12 cellular contexts compared by ENCODE assay signal in genomic region chr16:89020068-89020924, GRCh38. TPM values are rescaled to one million over a fixed set of nuclear protein-coding genes. Genes with fewer than 3 reads are reported as not detected.
DNase-seq lines count a peak whose midpoint lies in the region; ATAC-seq and TF ChIP-seq lines count a peak whose summit lies in the region.
"Had no signal": no experiment of that assay in that cellular context is flagged by ENCODE, and none has a peak within 500 bp of the region (broad histone marks: within the 10 kb centered on the region; RNA-seq: fewer than 3 reads in every experiment).

No MANE protein-coding gene starts in this region.

- peak; percentile 57 for ATAC-seq in HCT116

- peak overlapping the region; percentile 22; the same call in 1 of the 2 replicates for H3K4me2 ChIP-seq in HCT116 (ENCODE audit: low read length)

- H3K4me1 Mint-ChIP-seq in activated T-cell treated with anti-CD3 and anti-CD28 coated beads, Interleukin-2, amount 50 U/mL, for 24 hours (ENCODE audit: low read depth), result peaks cover 19% of the 10 kb centered on the region
- H3K4me1 Mint-ChIP-seq in activated CD4-positive, alpha-beta memory T cell treated with anti-CD3 and anti-CD28 coated beads, Interleukin-2, amount 10 ng/mL, durations not matched to agents 7 days and 5 days, result peaks cover 24% of the 10 kb centered on the region

- POLR2A ChIA-PET in HCT116 (lab: Charles Lee), result no interaction called here
- POLR2A ChIA-PET in activated CD4-positive, alpha-beta memory T cell treated with anti-CD3 and anti-CD28 coated beads, Interleukin-2, amount 10 ng/mL, durations not matched to agents 7 days and 5 days (lab: Charles Lee), result interaction anchor here (0.6 to 1.5 kb wide), 3 partner anchors 11 to 1556 kb away, joined by 3 to 7 read pairs (median 3); partner anchors contain the start of gene ACSF3

- DNase-seq in activated T-cell treated with anti-CD3 and anti-CD28 coated beads, Interleukin-2, amount 50 U/mL, for 24 hours, result peak; percentile 53
- DNase-seq in activated T-cell treated with anti-CD3 and anti-CD28 coated beads, Interleukin-2, amount 50 U/mL, for 1 hour, result no peak
- DNase-seq in HCT116 (ENCODE audit: low read depth, low spot score) (no peak), posterior vena cava (ENCODE audit: low spot score) (peak; percentile 74), RKO (ENCODE audit: low spot score) (no peak), esophagus squamous epithelium (lab: John Stamatoyannopoulos, UW) (no peak), coronary artery (ENCODE audit: low spot score) (no peak)
- DNase-seq in activated CD4-positive, alpha-beta memory T cell treated with anti-CD3 and anti-CD28 coated beads, Interleukin-2, amount 10 ng/mL, durations not matched to agents 7 days and 5 days, result peak; percentile 44
- DNase-seq: naive B cell; NCI-H1436 treated with DMSO at 0.1 percent for 48 hours; stimulated activated naive CD4-positive, alpha-beta T cell had no signal

- H3K9me3 Mint-ChIP-seq in activated T-cell treated with anti-CD3 and anti-CD28 coated beads, Interleukin-2, amount 50 U/mL, for 24 hours, result no peaks in the 10 kb centered on the region
- H3K9me3 Mint-ChIP-seq in activated CD4-positive, alpha-beta memory T cell treated with anti-CD3 and anti-CD28 coated beads, Interleukin-2, amount 10 ng/mL, durations not matched to agents 7 days and 5 days, result peaks cover 9% of the 10 kb centered on the region

- no peak overlapping the region for H3K4me3 Mint-ChIP-seq in activated T-cell treated with anti-CD3 and anti-CD28 coated beads, Interleukin-2, amount 50 U/mL, for 24 hours
- no peak overlapping the region for H3K4me3 Mint-ChIP-seq in activated CD4-positive, alpha-beta memory T cell treated with anti-CD3 and anti-CD28 coated beads, Interleukin-2, amount 10 ng/mL, durations not matched to agents 7 days and 5 days
- H3K4me3 Mint-ChIP-seq: naive B cell had no signal

- peaks cover 1% of the 10 kb centered on the region for H3K36me3 Mint-ChIP-seq in activated T-cell treated with anti-CD3 and anti-CD28 coated beads, Interleukin-2, amount 50 U/mL, for 24 hours (ENCODE audit: low read depth)
- H3K36me3 Mint-ChIP-seq in activated CD4-positive, alpha-beta memory T cell treated with anti-CD3 and anti-CD28 coated beads, Interleukin-2, amount 10 ng/mL, durations not matched to agents 7 days and 5 days (ENCODE audit: low read depth), result peaks cover 4% of the 10 kb centered on the region
- H3K36me3 Mint-ChIP-seq: naive B cell had no signal

- H3K4me3 ChIP-seq in HCT116 (replicated peaks in 1 of 2; ENCODE audit: low read depth in 1 of 2, low read length in 2 of 2) (no peak overlapping the region), esophagus squamous epithelium (no peak overlapping the region), coronary artery (no peak overlapping the region)

- intact Hi-C loops in HCT116 (cut with micrococcal nuclease) (no loop called here), posterior vena cava (cut with DNase I) (no loop called here), esophagus squamous epithelium (cut with DNase I) (no loop called here)

- no peaks in the 10 kb centered on the region for H3K79me2 ChIP-seq in HCT116 (ENCODE audit: insufficient read depth, low read length)

- H3K27ac ChIP-seq in HCT116 (ENCODE audit: low read depth, low read length), result no peak overlapping the region
- H3K27ac ChIP-seq in esophagus squamous epithelium, result no peak overlapping the region
- H3K27ac ChIP-seq in coronary artery, result no peak overlapping the region

- H3K4me1 ChIP-seq in HCT116 (ENCODE audit: control insufficient read depth in 1 of 2, insufficient read depth in 2 of 2, low read length in 2 of 2), result peaks cover 0 to 6% of the 10 kb centered on the region in 2 experiments; a peak in 1 of 4 replicates
- H3K4me1 ChIP-seq in esophagus squamous epithelium, result no peaks in the 10 kb centered on the region
- H3K4me1 ChIP-seq: BE2C had no signal

- no peak for TF ChIP-seq RAD21 in HCT116 (IDR thresholded peaks at IDR 0.05; ENCODE audit: low read depth)

- no peaks in the 10 kb centered on the region for H4K20me1 ChIP-seq in HCT116 (ENCODE audit: insufficient read depth)

- peaks cover 9% of the 10 kb centered on the region for H3K27me3 Mint-ChIP-seq in activated T-cell treated with anti-CD3 and anti-CD28 coated beads, Interleukin-2, amount 50 U/mL, for 24 hours
- peaks cover 3% of the 10 kb centered on the region for H3K27me3 Mint-ChIP-seq in activated CD4-positive, alpha-beta memory T cell treated with anti-CD3 and anti-CD28 coated beads, Interleukin-2, amount 10 ng/mL, durations not matched to agents 7 days and 5 days

- RAD21 ChIA-PET in HCT116 (lab: Charles Lee; ENCODE audit: low non-redundant PET in 1 of 2, low total read pairs in 2 of 2, uncharacterized antibody in 2 of 2, unreplicated experiment in 2 of 2), result no interaction called here

- H3K9me3 ChIP-seq in HCT116 (ENCODE audit: control insufficient read depth in 1 of 2, insufficient read depth in 1 of 2, low read depth in 1 of 2, low read length in 2 of 2), result peaks cover 0 to 9% of the 10 kb centered on the region in 2 experiments; a peak in 2 of 4 replicates
- peaks cover 0 to under 1% (median 0%) of the 10 kb centered on the region in 3 donors for H3K9me3 ChIP-seq in esophagus squamous epithelium
- H3K9me3 ChIP-seq: BE2C had no signal

- no peaks in the 10 kb centered on the region for H3K36me3 ChIP-seq in HCT116 (ENCODE audit: control insufficient read depth in 1 of 2, insufficient read depth in 2 of 2, low read length in 2 of 2)
- no peaks in the 10 kb centered on the region for H3K36me3 ChIP-seq in esophagus squamous epithelium
- H3K36me3 ChIP-seq: BE2C had no signal

- TF ChIP-seq POLR2A in HCT116 (IDR thresholded peaks at IDR 0.05; ENCODE audit: borderline replicate concordance, extremely low read depth, insufficient read depth, insufficient read length) (peak; percentile 21), esophagus squamous epithelium (IDR thresholded peaks at IDR 0.05) (no peak)

- CTCF ChIA-PET in HCT116 (lab: Charles Lee), result no interaction called here
- CTCF ChIA-PET in activated CD4-positive, alpha-beta memory T cell treated with anti-CD3 and anti-CD28 coated beads, Interleukin-2, amount 10 ng/mL, durations not matched to agents 7 days and 5 days (lab: Charles Lee), result no interaction called here

- BruUV-seq in HCT116 (replicated peaks; lab: Mats Ljungman, UMichigan), result no TSS peak

- H3K27me3 ChIP-seq in HCT116 (ENCODE audit: insufficient read depth, low read length) (peaks cover 25% of the 10 kb centered on the region; the same call in 1 of the 2 replicates), esophagus squamous epithelium (peaks cover 0 to 72% (median 0%) of the 10 kb centered on the region in 4 donors)

- no peaks in the 10 kb centered on the region for H3K9me2 ChIP-seq in HCT116 (ENCODE audit: insufficient read depth)

- no peak overlapping the region for H3K27ac Mint-ChIP-seq in activated T-cell treated with anti-CD3 and anti-CD28 coated beads, Interleukin-2, amount 50 U/mL, for 24 hours
- no peak overlapping the region for H3K27ac Mint-ChIP-seq in activated CD4-positive, alpha-beta memory T cell treated with anti-CD3 and anti-CD28 coated beads, Interleukin-2, amount 10 ng/mL, durations not matched to agents 7 days and 5 days
- H3K27ac Mint-ChIP-seq: naive B cell had no signal

- no peak overlapping the region for H3K9ac ChIP-seq in HCT116 (ENCODE audit: low read length)

- 69 to 81% methylated on average over 4 to 6 of the region's 21 CpGs for WGBS in esophagus squamous epithelium, 2 donors

- no peak overlapping the region for H2AFZ ChIP-seq in HCT116 (ENCODE audit: low read depth, low read length, poor library complexity, severe bottlenecking)

- TF ChIP-seq CTCF in HCT116 (IDR thresholded peaks at IDR 0.05 in 2 of 3, conservative IDR thresholded peaks at IDR 0.05 in 1 of 3; ENCODE audit: borderline replicate concordance in 1 of 3, insufficient read depth in 1 of 3, low read depth in 2 of 3, low read length in 2 of 3) (no peak), esophagus squamous epithelium (IDR thresholded peaks at IDR 0.05) (no peak), coronary artery (IDR thresholded peaks at IDR 0.05) (no peak)

TF ChIP-seq in HCT116, 20 proteins besides CTCF, POLR2A, EP300 and RAD21 (continues in another document):
- no peak for TF ChIP-seq FOSL1 (IDR thresholded peaks at IDR 0.05; ENCODE audit: low read depth)
- no peak for TF ChIP-seq SRF (IDR thresholded peaks at IDR 0.05; ENCODE audit: low read depth)
- no peak for TF ChIP-seq JUND (IDR thresholded peaks at IDR 0.05)
- TF ChIP-seq EZH2phosphoT487 (IDR thresholded peaks at IDR 0.05; ENCODE audit: borderline replicate concordance), result no peak
- no peak for TF ChIP-seq ZBTB33 (IDR thresholded peaks at IDR 0.05; ENCODE audit: extremely low read depth, insufficient replicate concordance, low read length)

RNA-seq across cellular contexts. Expression of gene CBFA2T3, which starts 43.3 kb away (rescaled TPM):
- total RNA-seq in HCT116 (2021; ENCODE audit: unreplicated experiment) (19.1 TPM), posterior vena cava (1 to 10 TPM; 4.7 to 5.1 TPM), esophagus squamous epithelium (1 to 10 TPM in 2 of 4 donors, under 1 TPM in 2; 0.18 to 2.7 (median 1.4) TPM)
- 16.8 and 17.8 TPM in 2 replicates for polyA plus RNA-seq in HCT116 (2012)
- total RNA-seq in activated CD4-positive, alpha-beta memory T cell treated with anti-CD3 and anti-CD28 coated beads, Interleukin-2, amount 10 ng/mL, durations not matched to agents 7 days and 5 days, result not detected

Comparison
In these comparisons a context has a peak if more than half of its experiments do, and no peak if none do; other contexts are left out.
1. DNase-seq: peak in activated T-cell treated with anti-CD3 and anti-CD28 coated beads, Interleukin-2, amount 50 U/mL, for 24 hours (single experiment), activated CD4-positive, alpha-beta memory T cell treated with anti-CD3 and anti-CD28 coated beads, Interleukin-2, amount 10 ng/mL, durations not matched to agents 7 days and 5 days (single experiment) and posterior vena cava (single experiment); none in activated T-cell treated with anti-CD3 and anti-CD28 coated beads, Interleukin-2, amount 50 U/mL, for 1 hour (single experiment), HCT116 (single experiment), RKO (single experiment), esophagus squamous epithelium (single experiment) and coronary artery (single experiment).